In genomic region chr12:6822461-6823135, GRCh38 we compare ENCODE assay signal across 12 cellular contexts. TPM values are rescaled to one million over a fixed set of nuclear protein-coding genes. Genes with fewer than 3 reads are reported as not detected.
A peak's percentile ranks its signal among the peaks of the same experiment; 100 is the strongest.
DNase-seq lines count a peak whose midpoint lies in the region; ATAC-seq, FAIRE-seq and TF ChIP-seq lines count a peak whose summit lies in the region.
"Had no signal": no experiment of that assay in that cellular context is flagged by ENCODE, and none has a peak within 500 bp of the region (broad histone marks: within the 10 kb centered on the region; RNA-seq: fewer than 3 reads in every experiment).

No MANE protein-coding gene starts in this region.

- no peak for FAIRE-seq in H54 (lab: Jason Lieb, UNC)
- FAIRE-seq: GM12878 had no signal

- TF ChIP-seq POLR2A in H54 (IDR thresholded peaks at IDR 0.05; ENCODE audit: low read depth, low read length): no peak

- H3K4me3 Mint-ChIP-seq in WTC11 (peak overlapping the region; percentile 78), osteocyte (ENCODE audit: unreplicated experiment) (peak overlapping the region; percentile 73)

- ATAC-seq in WTC11: no peak
- ATAC-seq: GM12878 had no signal

- H3K27ac Mint-ChIP-seq in WTC11 (no peak overlapping the region), osteocyte (ENCODE audit: unreplicated experiment) (peak overlapping the region; percentile 41)

- peaks cover 78% of the 10 kb centered on the region for H3K4me1 Mint-ChIP-seq in WTC11
- H3K4me1 Mint-ChIP-seq in osteocyte (ENCODE audit: unreplicated experiment): peaks cover 58% of the 10 kb centered on the region

- H3K27me3 Mint-ChIP-seq in WTC11 (ENCODE audit: low read depth) (peaks cover 61% of the 10 kb centered on the region), osteocyte (ENCODE audit: unreplicated experiment) (no peaks in the 10 kb centered on the region)

- no peaks in the 10 kb centered on the region for H3K9me3 Mint-ChIP-seq in WTC11
- no peaks in the 10 kb centered on the region for H3K9me3 Mint-ChIP-seq in osteocyte (ENCODE audit: unreplicated experiment)
- H3K9me3 Mint-ChIP-seq: activated T-cell treated with anti-CD3 and anti-CD28 coated beads, Interleukin-2, amount 50 U/mL, for 4 hours had no signal

- no peaks in the 10 kb centered on the region for H3K36me3 ChIP-seq in H7 (replicated peaks; ENCODE audit: control insufficient read depth, insufficient read depth, low read length)

- H3K36me3 Mint-ChIP-seq in WTC11 (peaks cover 5% of the 10 kb centered on the region; the same call in 1 of the 2 replicates), osteocyte (ENCODE audit: unreplicated experiment) (no peaks in the 10 kb centered on the region)

- CTCF ChIA-PET in WTC11 (lab: Charles Lee): interaction anchor here (0.6 to 6.4 kb wide), 9 partner anchors 12 to 202 kb away, joined by 3 to 112 read pairs (median 11); partner anchors contain the start of genes MLF2, PTMS and SPSB2

- H3K4me3 ChIP-seq in H7 (ENCODE audit: insufficient read depth, low read depth, low read length) (peak overlapping the region; percentile 69), foreskin fibroblast (ENCODE audit: low read depth in 1 of 2, low read length in 2 of 2) (peak overlapping the region; percentile 41 to 68)
- H3K4me3 ChIP-seq: GM12878 had no signal

- TF ChIP-seq CTCF in WTC11 (IDR thresholded peaks at IDR 0.05) (no peak), foreskin fibroblast (IDR thresholded peaks at IDR 0.05; ENCODE audit: low read depth, low read length) (no peak), osteocyte (IDR thresholded peaks at IDR 0.05) (no peak)

- POLR2A ChIA-PET in WTC11 (lab: Charles Lee): interaction anchor here (0.7 to 2.6 kb wide), 4 partner anchors 54 to 98 kb away, joined by 3 to 9 read pairs (median 6); partner anchors contain the start of genes COPS7A and PTMS

- DNase-seq in H7 (peak; percentile 40), WTC11 (ENCODE audit: low spot score) (no peak), foreskin fibroblast (no peak), osteocyte (ENCODE audit: extremely low spot score, unreplicated experiment) (no peak), activated gamma-delta T cell treated with Interleukin-2 at 50 U/mL for 16 hours (no peak), H54 (ENCODE audit: insufficient read length, low spot score) (no peak), pons (ENCODE audit: low spot score) (no peak)
- DNase-seq: activated T-cell treated with anti-CD3 and anti-CD28 coated beads, Interleukin-2, amount 50 U/mL, for 4 hours; central memory CD4-positive, alpha-beta T cell; NCI-H510A treated with DMSO at 0.1 percent for 48 hours; stimulated activated CD4-positive, alpha-beta T cell treated with anti-CD3 and anti-CD28 coated beads, Interleukin-12 subunit alpha, Interleukin-12 subunit beta, amount 100 ng/mL, for 4 hours had no signal

- H3K27me3 ChIP-seq in H7 (ENCODE audit: control insufficient read depth, insufficient read depth, low read length): peaks cover 66% of the 10 kb centered on the region

TF ChIP-seq in WTC11, 78 proteins besides CTCF, POLR2A, EP300 and RAD21:
- TF ChIP-seq ZNF281 (CRISPR knock-in tag; IDR thresholded peaks at IDR 0.05) (no peak), SMAD3 (CRISPR knock-in tag; IDR thresholded peaks at IDR 0.05; ENCODE audit: borderline replicate concordance) (no peak), SOX15 (CRISPR knock-in tag; IDR thresholded peaks at IDR 0.05) (no peak), ZNF317 (CRISPR knock-in tag; IDR thresholded peaks at IDR 0.05; ENCODE audit: borderline replicate concordance, low read depth) (no peak), ZNF263 (CRISPR knock-in tag; IDR thresholded peaks at IDR 0.05; ENCODE audit: low read depth) (peak; percentile 68)
TF ChIP-seq in WTC11: peak in this region for 1.

RNA-seq across cellular contexts. Expression of gene GPR162, which starts 1.0 kb away (rescaled TPM):
- 5.4 and 7.0 TPM in 2 replicates for total RNA-seq in H7 (2014; rRNA removed; shearing (Covaris generic))
- total RNA-seq in WTC11 (2021) (7.3 to 9.3 TPM (median 8.2 TPM) in 3 replicates), osteocyte (11.5 and 12.0 TPM in 2 replicates)
- total RNA-seq: GM12878 had no signal

RNA-seq across cellular contexts. Expression of gene P3H3, which starts 5.6 kb away (rescaled TPM):
- total RNA-seq in H7 (2014; rRNA removed; shearing (Covaris generic)): 38.0 and 46.9 TPM in 2 replicates
- total RNA-seq in WTC11 (2021) (49.9 to 55.7 TPM (median 50.7 TPM) in 3 replicates), osteocyte (86.5 and 90.8 TPM in 2 replicates)

RNA-seq across cellular contexts. Expression of gene GNB3, which starts 18.1 kb away (rescaled TPM):
- total RNA-seq in H7 (2014; rRNA removed; shearing (Covaris generic)): 1.5 and 5.5 TPM in 2 replicates
- total RNA-seq in WTC11 (2021): 14.0 to 16.5 TPM (median 14.3 TPM) in 3 replicates
- total RNA-seq in osteocyte: 8.3 and 10.6 TPM in 2 replicates

RNA-seq across cellular contexts. Expression of gene CDCA3, which starts 28.5 kb away (rescaled TPM):
- total RNA-seq in H7 (2014; rRNA removed; shearing (Covaris generic)): 85.6 and 115 TPM in 2 replicates
- 47.1 to 61.8 TPM (median 49.1 TPM) in 3 replicates for total RNA-seq in WTC11 (2021)
- total RNA-seq in osteocyte: 8.0 and 9.2 TPM in 2 replicates

RNA-seq across cellular contexts. Expression of gene USP5, which starts 29.4 kb away (rescaled TPM):
- total RNA-seq in H7 (2014; rRNA removed; shearing (Covaris generic)): 103 and 112 TPM in 2 replicates
- total RNA-seq in WTC11 (2021): 141 to 158 TPM (median 149 TPM) in 3 replicates
- total RNA-seq in osteocyte: 113 and 114 TPM in 2 replicates
